ENCODE assay signal across 1 cellular context in the genomic region with DNA sequence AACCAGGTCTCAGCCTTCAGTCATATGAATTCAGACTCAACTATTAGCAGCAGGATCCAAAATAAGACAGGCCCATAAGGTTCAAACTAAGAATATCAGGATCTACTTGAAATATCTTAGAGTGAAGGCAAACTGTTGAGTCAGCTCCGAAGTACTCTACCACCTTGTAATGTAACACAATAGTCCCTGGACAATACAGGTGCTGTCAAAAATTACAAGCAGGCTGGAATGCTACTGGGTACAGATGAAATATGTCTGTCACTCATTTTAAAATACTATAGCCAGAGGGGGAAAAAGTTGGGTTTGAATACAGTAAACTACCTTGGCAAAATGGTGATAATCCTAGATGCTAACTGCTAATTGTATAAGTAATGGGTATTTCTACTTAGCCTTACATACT.
TF ChIP-seq lines count a peak whose summit lies in the region.

No MANE protein-coding gene starts in this region.

TF ChIP-seq in GM23338, 12 proteins besides CTCF, POLR2A, EP300 and RAD21:
- TF ChIP-seq, protein P1, sequence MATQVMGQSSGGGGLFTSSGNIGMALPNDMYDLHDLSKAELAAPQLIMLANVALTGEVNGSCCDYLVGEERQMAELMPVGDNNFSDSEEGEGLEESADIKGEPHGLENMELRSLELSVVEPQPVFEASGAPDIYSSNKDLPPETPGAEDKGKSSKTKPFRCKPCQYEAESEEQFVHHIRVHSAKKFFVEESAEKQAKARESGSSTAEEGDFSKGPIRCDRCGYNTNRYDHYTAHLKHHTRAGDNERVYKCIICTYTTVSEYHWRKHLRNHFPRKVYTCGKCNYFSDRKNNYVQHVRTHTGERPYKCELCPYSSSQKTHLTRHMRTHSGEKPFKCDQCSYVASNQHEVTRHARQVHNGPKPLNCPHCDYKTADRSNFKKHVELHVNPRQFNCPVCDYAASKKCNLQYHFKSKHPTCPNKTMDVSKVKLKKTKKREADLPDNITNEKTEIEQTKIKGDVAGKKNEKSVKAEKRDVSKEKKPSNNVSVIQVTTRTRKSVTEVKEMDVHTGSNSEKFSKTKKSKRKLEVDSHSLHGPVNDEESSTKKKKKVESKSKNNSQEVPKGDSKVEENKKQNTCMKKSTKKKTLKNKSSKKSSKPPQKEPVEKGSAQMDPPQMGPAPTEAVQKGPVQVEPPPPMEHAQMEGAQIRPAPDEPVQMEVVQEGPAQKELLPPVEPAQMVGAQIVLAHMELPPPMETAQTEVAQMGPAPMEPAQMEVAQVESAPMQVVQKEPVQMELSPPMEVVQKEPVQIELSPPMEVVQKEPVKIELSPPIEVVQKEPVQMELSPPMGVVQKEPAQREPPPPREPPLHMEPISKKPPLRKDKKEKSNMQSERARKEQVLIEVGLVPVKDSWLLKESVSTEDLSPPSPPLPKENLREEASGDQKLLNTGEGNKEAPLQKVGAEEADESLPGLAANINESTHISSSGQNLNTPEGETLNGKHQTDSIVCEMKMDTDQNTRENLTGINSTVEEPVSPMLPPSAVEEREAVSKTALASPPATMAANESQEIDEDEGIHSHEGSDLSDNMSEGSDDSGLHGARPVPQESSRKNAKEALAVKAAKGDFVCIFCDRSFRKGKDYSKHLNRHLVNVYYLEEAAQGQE (IDR thresholded peaks at IDR 0.05; ENCODE audit: unreplicated experiment), result no peak
- TF ChIP-seq ZNF331 (CRISPR knock-in tag; IDR thresholded peaks at IDR 0.05; ENCODE audit: low read depth) (no peak), ZNF114 (CRISPR knock-in tag; IDR thresholded peaks at IDR 0.05) (no peak), NANOG (IDR thresholded peaks at IDR 0.05; ENCODE audit: borderline replicate concordance) (no peak), EZH2 (IDR thresholded peaks at IDR 0.05; ENCODE audit: low read depth, unreplicated experiment) (no peak), EZH2phosphoT487 (IDR thresholded peaks at IDR 0.05; ENCODE audit: unreplicated experiment) (no peak), ZNF462 (CRISPR knock-in tag; IDR thresholded peaks at IDR 0.05) (no peak), POLR2AphosphoS5 (IDR thresholded peaks at IDR 0.05; ENCODE audit: low read depth) (no peak), JUNB (IDR thresholded peaks at IDR 0.05; ENCODE audit: unreplicated experiment) (no peak), ETS1 (IDR thresholded peaks at IDR 0.05) (no peak), STAT1 (IDR thresholded peaks at IDR 0.05; ENCODE audit: unreplicated experiment) (no peak), CREB1 (CRISPR knock-in tag; IDR thresholded peaks at IDR 0.05; ENCODE audit: low read depth) (no peak)
